ENCODE assay signal across 12 cellular contexts in the genomic region with DNA sequence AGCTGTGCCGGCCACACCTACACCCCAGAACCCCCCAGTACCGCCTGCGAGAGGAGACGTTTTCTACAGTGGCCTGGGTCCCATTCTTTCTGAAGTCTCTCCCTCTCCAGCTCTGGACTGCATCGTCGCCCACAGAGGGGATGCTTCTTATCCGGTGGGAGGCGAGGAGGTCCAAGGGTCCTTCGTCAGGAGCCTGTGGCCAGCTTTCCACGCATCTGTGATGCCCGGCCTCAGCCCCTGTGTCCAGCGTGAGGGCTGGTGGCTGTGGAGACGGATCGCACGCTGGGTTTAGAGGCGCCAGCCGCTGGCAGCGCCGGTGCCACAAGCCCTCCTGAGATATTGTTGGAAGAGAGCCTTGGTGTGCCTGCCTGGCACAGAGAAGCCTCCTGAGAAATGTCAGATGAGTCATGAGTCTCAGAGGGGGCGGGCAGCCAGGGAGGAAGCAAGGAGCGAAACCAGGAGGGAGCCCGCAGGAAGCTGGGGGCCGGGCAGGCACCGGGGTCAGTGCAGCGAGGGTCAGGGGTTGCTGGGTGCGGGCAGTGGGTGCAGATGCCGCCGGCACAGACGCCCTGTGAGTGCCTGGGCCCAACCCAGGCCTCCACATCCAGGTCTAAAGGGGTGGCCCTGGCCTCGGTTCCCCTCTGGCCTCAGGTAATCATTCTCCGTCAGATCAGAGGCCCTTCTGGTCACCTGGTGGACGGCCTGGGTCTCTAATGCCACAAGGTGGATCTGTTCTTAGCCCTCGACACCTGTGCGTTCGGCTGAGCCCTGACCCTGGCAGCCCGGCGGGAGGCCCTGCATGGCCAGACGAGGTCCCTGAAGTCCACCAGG.
DNase-seq lines count a peak whose midpoint lies in the region; ATAC-seq and TF ChIP-seq lines count a peak whose summit lies in the region.
"Had no signal": no experiment of that assay in that cellular context is flagged by ENCODE, and none has a peak within 500 bp of the region (broad histone marks: within the 10 kb centered on the region; RNA-seq: fewer than 3 reads in every experiment).

No MANE protein-coding gene starts in this region.

- H3K36me3 ChIP-seq in Peyer's patch = no peaks in the 10 kb centered on the region

- TF ChIP-seq CTCF in nephron progenitor cell (IDR thresholded peaks at IDR 0.05) (no peak), Peyer's patch (IDR thresholded peaks at IDR 0.05) (no peak)

- no peaks in the 10 kb centered on the region for H3K27me3 ChIP-seq in Peyer's patch

- H3K4me3 Mint-ChIP-seq in nephron progenitor cell = no peak overlapping the region
- H3K4me3 Mint-ChIP-seq: activated naive CD4-positive, alpha-beta T cell treated with anti-CD3 and anti-CD28 coated beads, Interleukin-2, amount 10 ng/mL, durations not matched to agents 7 days and 5 days; H9; immature natural killer cell had no signal

- no peak overlapping the region for H3K4me3 ChIP-seq in Peyer's patch

- H3K9me3 Mint-ChIP-seq in nephron progenitor cell = peaks cover 14% of the 10 kb centered on the region
- H3K9me3 Mint-ChIP-seq: activated naive CD4-positive, alpha-beta T cell treated with anti-CD3 and anti-CD28 coated beads, Interleukin-2, amount 10 ng/mL, durations not matched to agents 7 days and 5 days had no signal

- peaks cover 18% of the 10 kb centered on the region for H3K27me3 Mint-ChIP-seq in nephron progenitor cell (ENCODE audit: low read depth, poor library complexity)

- no peaks in the 10 kb centered on the region for H3K4me1 ChIP-seq in Peyer's patch

- no peaks in the 10 kb centered on the region for H3K4me1 Mint-ChIP-seq in nephron progenitor cell
- H3K4me1 Mint-ChIP-seq: H9 had no signal

- DNase-seq in AG20443 (ENCODE audit: low spot score) (peak; percentile 62), HT1080 (ENCODE audit: low read depth) (peak; percentile 75), astrocyte of the hippocampus (ENCODE audit: low read depth, low spot score) (peak; percentile 80), nephron progenitor cell (no peak), cortex of kidney (lab: John Stamatoyannopoulos, UW) (no peak), Peyer's patch (no peak)
- DNase-seq: activated naive CD4-positive, alpha-beta T cell treated with anti-CD3 and anti-CD28 coated beads, Interleukin-2, amount 10 ng/mL, durations not matched to agents 7 days and 5 days; H9; immature natural killer cell; SHP77 treated with DMSO at 0.1 percent for 48 hours had no signal

- peak overlapping the region; percentile 46 for H3K27ac Mint-ChIP-seq in nephron progenitor cell
- H3K27ac Mint-ChIP-seq: activated naive CD4-positive, alpha-beta T cell treated with anti-CD3 and anti-CD28 coated beads, Interleukin-2, amount 10 ng/mL, durations not matched to agents 7 days and 5 days; H9; immature natural killer cell had no signal

- ATAC-seq in GM18502 (IDR thresholded peaks at IDR 0.05; ENCODE audit: poor library complexity, unreplicated experiment) = no peak
- no peak for ATAC-seq in HG03045 (IDR thresholded peaks at IDR 0.05; ENCODE audit: unreplicated experiment)

- H3K9me3 ChIP-seq in Peyer's patch = no peaks in the 10 kb centered on the region

- no peak overlapping the region for H3K27ac ChIP-seq in Peyer's patch

- TF ChIP-seq POLR2A in Peyer's patch (IDR thresholded peaks at IDR 0.05) = no peak

- H3K36me3 Mint-ChIP-seq in nephron progenitor cell (ENCODE audit: low read depth) = no peaks in the 10 kb centered on the region
- H3K36me3 Mint-ChIP-seq: activated naive CD4-positive, alpha-beta T cell treated with anti-CD3 and anti-CD28 coated beads, Interleukin-2, amount 10 ng/mL, durations not matched to agents 7 days and 5 days; immature natural killer cell had no signal

Comparison
In these comparisons a context has a peak if more than half of its experiments do, and no peak if none do; other contexts are left out.
1. DNase-seq: peak in AG20443 (single experiment), HT1080 (single experiment) and astrocyte of the hippocampus (single experiment); none in nephron progenitor cell (single experiment), cortex of kidney (single experiment) and Peyer's patch (0 of 3).